2 cellular contexts compared by ENCODE assay signal in the genomic region with DNA sequence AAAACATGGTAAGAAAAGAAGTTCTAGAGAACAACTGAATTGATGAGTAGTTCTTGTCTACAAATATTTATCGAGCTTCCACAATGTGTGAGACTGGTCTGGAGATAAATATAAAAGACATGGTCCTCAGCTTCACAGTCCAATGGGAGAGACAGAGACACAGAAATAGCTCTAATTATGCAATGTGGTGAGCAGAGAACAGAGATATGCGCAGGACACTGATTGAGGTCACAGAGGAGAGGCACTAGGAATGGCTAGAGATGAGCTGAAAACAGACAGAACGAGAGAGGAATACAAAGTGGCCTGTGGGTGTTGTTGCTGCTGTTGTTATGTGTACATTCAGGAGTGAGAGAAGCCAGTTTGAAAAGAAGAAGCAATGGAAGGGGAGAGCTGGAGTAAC.
A peak's percentile ranks its signal among the peaks of the same experiment; 100 is the strongest.
TF ChIP-seq lines count a peak whose summit lies in the region.

No MANE protein-coding gene starts in this region.

TF ChIP-seq in IMR-90, 13 proteins besides CTCF, POLR2A, EP300 and RAD21:
- no peak for TF ChIP-seq MAFK (IDR thresholded peaks at IDR 0.05; ENCODE audit: low read depth, low read length)
- no peak for TF ChIP-seq SMC3 (IDR thresholded peaks at IDR 0.05; ENCODE audit: low read depth, low read length)
- TF ChIP-seq CEBPB (IDR thresholded peaks at IDR 0.05; ENCODE audit: low read depth, low read length) = peak; percentile 49; the same call in 1 of the 2 replicates

TF ChIP-seq in endothelial cell of umbilical vein, 7 proteins besides CTCF, POLR2A, EP300 and RAD21:
- TF ChIP-seq EZH2 (IDR thresholded peaks at IDR 0.05; ENCODE audit: borderline replicate concordance, low read depth, low read length, severe bottlenecking) (no peak), POLR2AphosphoS5 (IDR thresholded peaks at IDR 0.05; ENCODE audit: insufficient read depth, low read depth, low read length) (no peak), GATA2 (IDR thresholded peaks at IDR 0.05; ENCODE audit: insufficient read depth, insufficient read length, low read depth, low read length) (no peak), MYC (IDR thresholded peaks at IDR 0.05; ENCODE audit: low read depth, low read length) (no peak), FOS (IDR thresholded peaks at IDR 0.05; ENCODE audit: borderline replicate concordance, insufficient read depth, low read length) (no peak), JUN (IDR thresholded peaks at IDR 0.05; ENCODE audit: borderline replicate concordance, insufficient read depth, insufficient read length, low read depth) (no peak)
- TF ChIP-seq, protein P1, sequence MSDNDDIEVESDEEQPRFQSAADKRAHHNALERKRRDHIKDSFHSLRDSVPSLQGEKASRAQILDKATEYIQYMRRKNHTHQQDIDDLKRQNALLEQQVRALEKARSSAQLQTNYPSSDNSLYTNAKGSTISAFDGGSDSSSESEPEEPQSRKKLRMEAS (IDR thresholded peaks at IDR 0.05; ENCODE audit: insufficient read depth, insufficient read length) = no peak
